In genomic region chr1:198156111-198156744, GRCh38 we compare ENCODE assay signal across 1 cellular context.
TF ChIP-seq lines count a peak whose summit lies in the region.

No MANE protein-coding gene starts in this region.

TF ChIP-seq in SK-N-SH, 30 proteins besides CTCF, POLR2A, EP300 and RAD21 (continued from another document):
- no peak for TF ChIP-seq REST (IDR thresholded peaks at IDR 0.05; ENCODE audit: low read depth, low read length)
- no peak for TF ChIP-seq ZBTB33 (IDR thresholded peaks at IDR 0.05; ENCODE audit: borderline replicate concordance, low read depth)
- TF ChIP-seq USF1 (IDR thresholded peaks at IDR 0.05; ENCODE audit: borderline replicate concordance, low read depth) = no peak
- no peak for TF ChIP-seq ELF1 (IDR thresholded peaks at IDR 0.05)
- 0 out of 2 replicates have a peak, but pooled peaks have one; percentile 2 for TF ChIP-seq JUND (IDR thresholded peaks at IDR 0.05)
- TF ChIP-seq USF2 (IDR thresholded peaks at IDR 0.05; ENCODE audit: borderline replicate concordance, low read depth, low read length) = no peak
- TF ChIP-seq SMC3 (IDR thresholded peaks at IDR 0.05; ENCODE audit: low read depth, low read length) = peak; percentile 67
- TF ChIP-seq FOXJ3 (CRISPR knock-in tag; IDR thresholded peaks at IDR 0.05) = no peak
- no peak for TF ChIP-seq IRF3 (IDR thresholded peaks at IDR 0.05; ENCODE audit: low read depth, low read length)
- TF ChIP-seq TCF12 (IDR thresholded peaks at IDR 0.05) = peak; percentile 19; the same call in 1 of the 2 replicates
- TF ChIP-seq SIN3A (IDR thresholded peaks at IDR 0.05; ENCODE audit: borderline replicate concordance, low read depth, low read length) = 0 out of 2 replicates have a peak, but pooled peaks have one; percentile 27
- TF ChIP-seq PBX3 (IDR thresholded peaks at IDR 0.05) = peak; percentile 31; the same call in 1 of the 2 replicates
- TF ChIP-seq YY1 (IDR thresholded peaks at IDR 0.05; ENCODE audit: low read depth) = peak; percentile 36; the same call in 1 of the 2 replicates
